14 cellular contexts compared by ENCODE assay signal in genomic region chr17:42853004-42853403, GRCh38. TPM values are rescaled to one million over a fixed set of nuclear protein-coding genes. Genes with fewer than 3 reads are reported as not detected.
A peak's percentile ranks its signal among the peaks of the same experiment; 100 is the strongest.
DNase-seq lines count a peak whose midpoint lies in the region; TF ChIP-seq lines count a peak whose summit lies in the region.
"Had no signal": no experiment of that assay in that cellular context is flagged by ENCODE, and none has a peak within 500 bp of the region (broad histone marks: within the 10 kb centered on the region; RNA-seq: fewer than 3 reads in every experiment).

No MANE protein-coding gene starts in this region.

- POLR2A ChIA-PET in HEK293T (lab: Yijun Ruan, JAX) = interaction anchor here (0.8 kb wide), 1 partner anchor 19 kb away, joined by 3 read pairs; no protein-coding TSS in a partner anchor

- no peak for TF ChIP-seq CTCF in sigmoid colon (IDR thresholded peaks at IDR 0.05)

- no peaks in the 10 kb centered on the region for H3K27me3 ChIP-seq in duodenal mucosa (ENCODE audit: control insufficient read depth in 1 of 2, insufficient read depth in 2 of 2, low read length in 2 of 2)
- no peaks in the 10 kb centered on the region for H3K27me3 ChIP-seq in sigmoid colon

- DNase-seq in sigmoid colon (peak; percentile 82), H4 (ENCODE audit: low spot score) (no peak), HEK293T (ENCODE audit: extremely low spot score) (no peak)
- DNase-seq: CD8-positive, alpha-beta T cell; kidney glomerular epithelial cell; NCI-H1092; NCI-H774; retina; stimulated activated CD8-positive, alpha-beta memory T cell treated with anti-CD3 and anti-CD28 coated beads, Interleukin-4, amount 100 ng/mL, for 48 hours; T-helper 2 cell had no signal

- H3K4me3 ChIP-seq in duodenal mucosa (ENCODE audit: low read depth in 1 of 2, low read length in 2 of 2) (peak overlapping the region; percentile 46 to 51), sigmoid colon (peak overlapping the region; percentile 53 to 70 (median 60))

- CTCF ChIA-PET in HEK293T (lab: Yijun Ruan, JAX) = no interaction called here

- no peaks in the 10 kb centered on the region for H3K36me3 ChIP-seq in duodenal mucosa (ENCODE audit: control insufficient read depth in 1 of 2, insufficient read depth in 2 of 2, low read length in 2 of 2)
- H3K36me3 ChIP-seq in sigmoid colon = peaks cover 0 to 33% (median 6%) of the 10 kb centered on the region in 4 donors

- 53 to 63% methylated on average over 4 of the region's 4 CpGs for WGBS in sigmoid colon, 2 donors

- TF ChIP-seq EP300 in sigmoid colon (IDR thresholded peaks at IDR 0.05) = no peak

- H3K27ac ChIP-seq in duodenal mucosa (ENCODE audit: low read depth, low read length) (no peak overlapping the region), sigmoid colon (peak overlapping the region; percentile 82 to 94 (median 90))

- intact Hi-C loops in sigmoid colon (cut with DNase I) = no loop called here

- no peaks in the 10 kb centered on the region for H3K9me3 ChIP-seq in duodenal mucosa (ENCODE audit: control insufficient read depth in 1 of 2, low read length in 2 of 2)
- H3K9me3 ChIP-seq in sigmoid colon = no peaks in the 10 kb centered on the region

- H3K4me1 ChIP-seq in duodenal mucosa (ENCODE audit: control insufficient read depth in 1 of 2, insufficient read depth in 2 of 2, low read length in 2 of 2) (peaks cover 10 to 13% of the 10 kb centered on the region in 2 donors), sigmoid colon (peaks cover 0 to 66% (median 59%) of the 10 kb centered on the region in 4 donors)

- TF ChIP-seq POLR2A in sigmoid colon (IDR thresholded peaks at IDR 0.05) = peak in 1 of 2 donors; percentile 39

- H3K9ac ChIP-seq in duodenal mucosa (ENCODE audit: low read depth in 1 of 2, low read length in 2 of 2) = no peak overlapping the region

TF ChIP-seq in HEK293T, 16 proteins besides CTCF, POLR2A, EP300 and RAD21:
- TF ChIP-seq FOXM1 (IDR thresholded peaks at IDR 0.05; ENCODE audit: borderline replicate concordance) (no peak), HDGF (IDR thresholded peaks at IDR 0.05; ENCODE audit: borderline replicate concordance) (no peak), CTBP1 (IDR thresholded peaks at IDR 0.05; ENCODE audit: borderline replicate concordance) (no peak)

RNA-seq across cellular contexts. Expression of gene AOC3, which starts 2.0 kb away (rescaled TPM):
- total RNA-seq in sigmoid colon = 100 to 1,000 TPM in 2 of 4 donors, 10 to 100 TPM in 2; 58.1 to 227 (median 107) TPM
- polyA plus RNA-seq in sigmoid colon = 10 to 100 TPM in 1 of 3 donors, 1 to 10 TPM in 2; 3.5 to 32.7 (median 5.4) TPM
- 0.04 and 0.06 TPM in 2 replicates for total RNA-seq in H4 (2014; rRNA removed; shearing (Covaris generic))

RNA-seq across cellular contexts. Expression of gene AOC2, which starts 8.6 kb away (rescaled TPM):
- total RNA-seq in sigmoid colon = 1 to 10 TPM; 1.2 to 2.1 (median 1.4) TPM
- 1 to 10 TPM in 1 of 3 donors, not detected in 2; 1.2 TPM for polyA plus RNA-seq in sigmoid colon
- total RNA-seq in H4 (2014; rRNA removed; shearing (Covaris generic)) = 0.45 TPM in 1 of 2 replicates, not detected in the other

RNA-seq across cellular contexts. Expression of gene PSME3, which starts 19.8 kb away (rescaled TPM):
- total RNA-seq in sigmoid colon = 10 to 100 TPM; 34.3 to 69.1 (median 57.5) TPM
- 10 to 100 TPM; 59.5 to 94.9 (median 69.4) TPM for polyA plus RNA-seq in sigmoid colon
- total RNA-seq in H4 (2014; rRNA removed; shearing (Covaris generic)) = 109 and 113 TPM in 2 replicates

RNA-seq across cellular contexts. Expression of gene BECN1, which starts 28.9 kb away (rescaled TPM):
- total RNA-seq in sigmoid colon = 100 to 1,000 TPM; 139 to 215 (median 161) TPM
- polyA plus RNA-seq in sigmoid colon = 100 to 1,000 TPM in 2 of 3 donors, 10 to 100 TPM in 1; 98.8 to 141 (median 131) TPM
- total RNA-seq in H4 (2014; rRNA removed; shearing (Covaris generic)) = 44.2 and 69.8 TPM in 2 replicates

RNA-seq across cellular contexts. Expression of gene G6PC1, which starts 47.6 kb away (rescaled TPM):
- total RNA-seq in sigmoid colon = not detected
- polyA plus RNA-seq in sigmoid colon = under 1 TPM in 1 of 3 donors, not detected in 2; 0.23 TPM
- not detected in 2 replicates for total RNA-seq in H4 (2014; rRNA removed; shearing (Covaris generic))
- total RNA-seq: activated CD8-positive, alpha-beta memory T cell treated with anti-CD3 and anti-CD28 coated beads for 36 hours; astrocyte; CD8-positive, alpha-beta T cell; esophagus mucosa had no signal

Comparison
In these comparisons a context has a peak if more than half of its experiments do, and no peak if none do; other contexts are left out.
1. RNA of gene AOC3, which starts 2.0 kb away (total RNA-seq): 58.1 to 227 TPM in sigmoid colon; 0.04 to 0.06 TPM in H4; every median in the first group is over 10 times any median in the second.